In genomic region chr1:84613026-84613425, GRCh38 we compare ENCODE assay signal across 16 cellular contexts.
"Had no signal": no experiment of that assay in that cellular context is flagged by ENCODE, and none has a peak within 500 bp of the region (broad histone marks: within the 10 kb centered on the region; RNA-seq: fewer than 3 reads in every experiment).

No MANE protein-coding gene starts in this region.

- H3K27ac ChIP-seq: ovary, SJSA1, thoracic aorta had no signal

- H3K4me3 ChIP-seq: ovary, SJSA1, thoracic aorta had no signal

- DNase-seq: activated CD4-positive, alpha-beta T cell treated with anti-CD3 and anti-CD28 coated beads, Interleukin-2, amount 10 ng/mL, durations not matched to agents 7 days and 5 days; activated CD8-positive, alpha-beta memory T cell treated with anti-CD3 and anti-CD28 coated beads for 24 hours; activated naive CD4-positive, alpha-beta T cell treated with anti-CD3 and anti-CD28 coated beads for 36 hours; central memory CD4-positive, alpha-beta T cell; cortex of kidney; effector CD8-positive, alpha-beta T cell; foreskin melanocyte; mesenchymal stem cell; nephron progenitor cell; ovary; stimulated activated CD4-positive, alpha-beta T cell treated with anti-CD3 and anti-CD28 coated beads, Interleukin-1b, Interleukin-23, amount 100 ng/mL, for 48 hours; stimulated activated naive CD8-positive, alpha-beta T cell treated with anti-CD3 and anti-CD28 coated beads, Interleukin-15, amount 100 ng/mL, for 72 hours; SW 1271 had no signal

- H3K36me3 ChIP-seq: ovary, SJSA1, thoracic aorta had no signal

- ATAC-seq: sciatic nerve; stimulated activated naive CD8-positive, alpha-beta T cell treated with anti-CD3 and anti-CD28 coated beads, Interleukin-15, amount 100 ng/mL, for 72 hours had no signal

- H3K27me3 ChIP-seq: ovary, SJSA1 had no signal

- H3K9me3 ChIP-seq: ovary, thoracic aorta had no signal
